9 cellular contexts compared by ENCODE assay signal in the genomic region with DNA sequence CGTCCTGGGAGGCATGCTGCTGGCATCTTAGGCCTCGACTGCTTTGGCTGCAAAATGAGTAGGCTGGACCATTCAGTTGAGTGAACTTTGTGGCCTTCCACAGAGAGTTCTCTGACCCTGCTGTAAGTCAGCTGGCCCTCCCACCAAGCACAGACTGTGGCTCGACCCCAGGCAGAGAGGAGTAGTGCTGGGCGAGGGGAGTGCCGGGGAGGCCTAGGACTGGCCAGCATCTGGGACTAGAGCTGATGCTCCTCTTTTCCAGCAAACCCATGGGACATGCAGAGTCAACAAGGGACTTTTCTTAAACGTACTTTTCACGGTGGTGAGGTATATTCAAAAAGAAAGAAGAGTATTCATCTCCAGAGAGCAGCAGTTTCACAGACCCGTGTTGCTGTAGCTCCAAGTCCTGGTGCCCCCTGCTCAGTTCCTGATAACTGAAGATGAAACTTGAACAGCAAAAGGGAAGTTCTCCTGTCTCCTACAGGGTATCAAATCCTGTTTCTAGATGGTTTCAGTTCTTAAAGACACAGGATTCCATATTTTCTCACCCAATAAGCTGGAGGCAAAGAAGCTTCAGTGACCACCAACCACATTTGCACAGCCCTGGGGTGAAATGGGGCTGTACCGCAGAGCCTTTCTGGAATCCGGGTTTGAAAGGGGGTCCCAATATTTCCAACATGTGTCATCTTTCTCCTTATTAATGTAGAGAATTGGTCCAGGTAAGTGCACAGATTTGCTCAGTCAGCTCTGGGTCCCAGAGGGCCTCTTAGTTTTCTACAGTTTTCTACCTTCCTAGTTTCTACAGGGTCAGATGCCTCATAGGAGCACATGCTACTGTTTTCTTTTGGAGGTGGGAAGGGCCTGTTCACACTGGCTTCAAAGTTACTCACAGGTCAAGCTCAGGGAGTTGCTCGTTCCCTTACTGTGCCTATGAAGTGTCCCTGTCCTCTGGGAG. TPM values are rescaled to one million over a fixed set of nuclear protein-coding genes. Genes with fewer than 3 reads are reported as not detected.
DNase-seq lines count a peak whose midpoint lies in the region; ATAC-seq and TF ChIP-seq lines count a peak whose summit lies in the region.
"Had no signal": no experiment of that assay in that cellular context is flagged by ENCODE, and none has a peak within 500 bp of the region (broad histone marks: within the 10 kb centered on the region; RNA-seq: fewer than 3 reads in every experiment).

No MANE protein-coding gene starts in this region.

- H3K9me3 ChIP-seq in HAP-1: no peaks in the 10 kb centered on the region

- no peak overlapping the region for H3K4me3 ChIP-seq in HAP-1

- H3K9me3 Mint-ChIP-seq in type B pancreatic cell: no peaks in the 10 kb centered on the region

- DNase-seq in stimulated activated CD4-positive, alpha-beta T cell treated with anti-CD3 and anti-CD28 coated beads, Interleukin-15, amount 100 ng/mL, for 24 hours: peak; percentile 54
- DNase-seq in stimulated activated CD4-positive, alpha-beta T cell treated with anti-CD3 and anti-CD28 coated beads, Interleukin-2, amount 100 ng/mL, for 48 hours: no peak
- DNase-seq in SIG-M5 (lab: John Stamatoyannopoulos, UW) (peak; percentile 45), type B pancreatic cell (ENCODE audit: extremely low spot score, unreplicated experiment) (peak; percentile 10), NCI-H146 (lab: John Stamatoyannopoulos, UW) (no peak), HAP-1 (ENCODE audit: low spot score in 2 of 2) (no peak), posterior vena cava (ENCODE audit: low spot score) (no peak)
- DNase-seq: IMR-90 had no signal

- no peaks in the 10 kb centered on the region for H3K4me1 Mint-ChIP-seq in type B pancreatic cell (ENCODE audit: unreplicated experiment)

- H3K27me3 ChIP-seq in HAP-1 (ENCODE audit: low read depth): no peaks in the 10 kb centered on the region

- no peak overlapping the region for H3K4me3 Mint-ChIP-seq in type B pancreatic cell

- no peaks in the 10 kb centered on the region for H3K36me3 ChIP-seq in HAP-1 (replicated peaks)

- H3K27ac Mint-ChIP-seq in type B pancreatic cell: no peak overlapping the region

- intact Hi-C loops in posterior vena cava (cut with DNase I): no loop called here

- in situ Hi-C loops in HAP-1 (cut with MboI; ENCODE audit: low sequenced_read_pairs): no loop called here

- no peaks in the 10 kb centered on the region for H3K36me3 Mint-ChIP-seq in type B pancreatic cell

- peak; percentile 61 for ATAC-seq in HG02884 (IDR thresholded peaks at IDR 0.05; ENCODE audit: unreplicated experiment)

- TF ChIP-seq CTCF in type B pancreatic cell (conservative IDR thresholded peaks at IDR 0.05): no peak

- 0 out of 2 replicates have a peak, but pooled peaks cover 7% of the 10 kb centered on the region for H3K4me1 ChIP-seq in HAP-1

- H3K27me3 Mint-ChIP-seq in type B pancreatic cell: peaks cover 23% of the 10 kb centered on the region

RNA-seq across cellular contexts. Expression of a gene that starts 20.9 kb away (rescaled TPM):
- 0.55 and 0.72 TPM in 2 replicates for total RNA-seq in type B pancreatic cell (ENCODE audit: low replicate concordance)
- 10 to 100 TPM; 10.8 to 20.1 TPM for total RNA-seq in posterior vena cava

Comparison
In these comparisons a context has a peak if more than half of its experiments do, and no peak if none do; other contexts are left out.
1. DNase-seq: peak in stimulated activated CD4-positive, alpha-beta T cell treated with anti-CD3 and anti-CD28 coated beads, Interleukin-15, amount 100 ng/mL, for 24 hours (single experiment), SIG-M5 (single experiment) and type B pancreatic cell (single experiment); none in stimulated activated CD4-positive, alpha-beta T cell treated with anti-CD3 and anti-CD28 coated beads, Interleukin-2, amount 100 ng/mL, for 48 hours (0 of 2), NCI-H146 (single experiment), HAP-1 (0 of 2) and posterior vena cava (single experiment).